In the genomic region with DNA sequence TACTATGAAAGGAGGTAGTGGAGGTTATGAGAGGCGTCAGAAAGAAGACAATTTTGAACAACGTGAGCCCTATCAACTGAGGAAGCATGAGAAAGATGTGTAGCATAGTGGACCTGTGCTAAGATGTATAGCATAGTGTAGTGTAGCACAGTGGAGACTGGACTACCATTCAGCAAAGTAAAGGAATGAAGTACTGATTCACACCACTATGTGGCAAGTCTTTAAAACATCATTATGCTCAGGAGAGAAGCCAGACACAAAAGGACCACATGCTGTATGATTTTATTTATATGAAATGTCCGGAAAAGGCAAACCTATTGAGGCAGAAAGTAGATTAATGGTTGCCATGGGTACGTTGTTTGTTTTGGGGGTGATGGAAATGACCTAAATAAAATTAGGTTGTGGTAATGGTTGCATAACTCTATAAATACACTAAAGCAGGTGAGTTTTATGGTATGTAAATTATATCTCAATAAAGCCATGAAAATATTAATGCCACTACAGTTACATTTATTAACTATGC, we compare ENCODE assay signal across 18 cellular contexts. TPM values are rescaled to one million over a fixed set of nuclear protein-coding genes. Genes with fewer than 3 reads are reported as not detected.
DNase-seq lines count a peak whose midpoint lies in the region; ATAC-seq and TF ChIP-seq lines count a peak whose summit lies in the region.
"Had no signal": no experiment of that assay in that cellular context is flagged by ENCODE, and none has a peak within 500 bp of the region (broad histone marks: within the 10 kb centered on the region; RNA-seq: fewer than 3 reads in every experiment).

No MANE protein-coding gene starts in this region.

- no peak overlapping the region for H3K4me3 ChIP-seq in SU-DHL-6 (ENCODE audit: insufficient read depth, low read length, poor library complexity, severe bottlenecking)
- H3K4me3 ChIP-seq in smooth muscle cell, result no peak overlapping the region

- H3K4me2 ChIP-seq in SU-DHL-6 (ENCODE audit: low read depth, low read length, poor library complexity, severe bottlenecking) (peak overlapping the region; percentile 40), smooth muscle cell (no peak overlapping the region)

- no peak for ATAC-seq in GM19324 (IDR thresholded peaks at IDR 0.05; ENCODE audit: low FRiP score, unreplicated experiment)

- H3K79me2 ChIP-seq in SU-DHL-6 (ENCODE audit: insufficient read depth, low read length) (no peaks in the 10 kb centered on the region), smooth muscle cell (ENCODE audit: low read depth) (no peaks in the 10 kb centered on the region)

- peak overlapping the region; percentile 24; the same call in 1 of the 2 replicates for H3K27ac ChIP-seq in SU-DHL-6 (ENCODE audit: low read depth, low read length)
- no peak overlapping the region for H3K27ac ChIP-seq in smooth muscle cell (ENCODE audit: low read depth)

- H3K9me3 ChIP-seq in SU-DHL-6 (ENCODE audit: insufficient read depth, low read length) (no peaks in the 10 kb centered on the region), smooth muscle cell (replicated peaks; ENCODE audit: low read depth) (no peaks in the 10 kb centered on the region)

- H2AFZ ChIP-seq in SU-DHL-6 (ENCODE audit: low read depth, low read length, severe bottlenecking) (no peak overlapping the region), smooth muscle cell (ENCODE audit: low read depth) (no peak overlapping the region)

- no peaks in the 10 kb centered on the region for H4K20me1 ChIP-seq in SU-DHL-6 (ENCODE audit: low read depth, low read length)
- H4K20me1 ChIP-seq in smooth muscle cell (ENCODE audit: low read depth), result no peaks in the 10 kb centered on the region

- H3K27me3 ChIP-seq in SU-DHL-6 (ENCODE audit: low read length) (no peaks in the 10 kb centered on the region), smooth muscle cell (ENCODE audit: low read depth) (no peaks in the 10 kb centered on the region)

- H3K9me2 ChIP-seq in SU-DHL-6 (replicated peaks; ENCODE audit: insufficient read depth, low read length), result no peaks in the 10 kb centered on the region

- TF ChIP-seq CTCF in GM12873 (IDR thresholded peaks at IDR 0.05; ENCODE audit: insufficient read depth, low read depth, low read length, missing control alignments), result peak; percentile 26
- no peak for TF ChIP-seq CTCF in SU-DHL-6 (IDR thresholded peaks at IDR 0.05; ENCODE audit: insufficient read depth, low read length, poor library complexity, severe bottlenecking)
- TF ChIP-seq CTCF in smooth muscle cell (IDR thresholded peaks at IDR 0.05; ENCODE audit: borderline replicate concordance, insufficient read depth, poor library complexity, severe bottlenecking), result no peak

- H3K9ac ChIP-seq in SU-DHL-6 (ENCODE audit: low read length) (no peak overlapping the region), smooth muscle cell (ENCODE audit: low read depth) (no peak overlapping the region)

- 85% methylated on average over 4 of the region's 4 CpGs for WGBS in smooth muscle cell (ENCODE audit: low lambda C conversion rate)

- H3F3A ChIP-seq in SU-DHL-6 (ENCODE audit: insufficient read depth), result no peaks in the 10 kb centered on the region
- no peaks in the 10 kb centered on the region for H3F3A ChIP-seq in smooth muscle cell (ENCODE audit: low read depth)

- H3K4me1 ChIP-seq in smooth muscle cell (ENCODE audit: low read depth), result no peaks in the 10 kb centered on the region

- peak; percentile 6 for DNase-seq in NCI-H748 (lab: John Stamatoyannopoulos, UW; ENCODE audit: unreplicated experiment)
- no peak for DNase-seq in NCI-H748 treated with DMSO at 0.1 percent for 48 hours (lab: John Stamatoyannopoulos, UW)
- peak; percentile 41 for DNase-seq in germinal center (ENCODE audit: low spot score)
- DNase-seq in stimulated activated CD4-positive, alpha-beta T cell treated with anti-CD3 and anti-CD28 coated beads, Interleukin-1b, Interleukin-23, amount 100 ng/mL, for 48 hours, result no peak
- DNase-seq in smooth muscle cell (lab: John Stamatoyannopoulos, UW; ENCODE audit: unreplicated experiment), result no peak
- DNase-seq: 8988T, AML-193, C1 segment of cervical spinal cord, GDM1, NCI-H1105 treated with DMSO at 0.1 percent for 48 hours, NCI-H2029 treated with DMSO at 0.1 percent for 48 hours, NCI-H226, NCI-H510A treated with DMSO at 0.1 percent for 48 hours, OCI-M1, Right ventricle myocardium superior had no signal

- H3K36me3 ChIP-seq in SU-DHL-6 (ENCODE audit: low read length) (no peaks in the 10 kb centered on the region), smooth muscle cell (ENCODE audit: low read depth) (no peaks in the 10 kb centered on the region)

RNA-seq across cellular contexts. Expression of a gene that starts 20.4 kb away (rescaled TPM):
- total RNA-seq in smooth muscle cell, result 19.9 and 22.4 TPM in 2 replicates
- 8.2 and 9.5 TPM in 2 replicates for polyA plus RNA-seq in smooth muscle cell

Comparison
In these comparisons a context has a peak if more than half of its experiments do, and no peak if none do; other contexts are left out.
1. DNase-seq: peak in NCI-H748 (single experiment) and germinal center (single experiment); none in NCI-H748 treated with DMSO at 0.1 percent for 48 hours (single experiment), stimulated activated CD4-positive, alpha-beta T cell treated with anti-CD3 and anti-CD28 coated beads, Interleukin-1b, Interleukin-23, amount 100 ng/mL, for 48 hours (single experiment) and smooth muscle cell (single experiment).